9 cellular contexts compared by ENCODE assay signal in the genomic region with DNA sequence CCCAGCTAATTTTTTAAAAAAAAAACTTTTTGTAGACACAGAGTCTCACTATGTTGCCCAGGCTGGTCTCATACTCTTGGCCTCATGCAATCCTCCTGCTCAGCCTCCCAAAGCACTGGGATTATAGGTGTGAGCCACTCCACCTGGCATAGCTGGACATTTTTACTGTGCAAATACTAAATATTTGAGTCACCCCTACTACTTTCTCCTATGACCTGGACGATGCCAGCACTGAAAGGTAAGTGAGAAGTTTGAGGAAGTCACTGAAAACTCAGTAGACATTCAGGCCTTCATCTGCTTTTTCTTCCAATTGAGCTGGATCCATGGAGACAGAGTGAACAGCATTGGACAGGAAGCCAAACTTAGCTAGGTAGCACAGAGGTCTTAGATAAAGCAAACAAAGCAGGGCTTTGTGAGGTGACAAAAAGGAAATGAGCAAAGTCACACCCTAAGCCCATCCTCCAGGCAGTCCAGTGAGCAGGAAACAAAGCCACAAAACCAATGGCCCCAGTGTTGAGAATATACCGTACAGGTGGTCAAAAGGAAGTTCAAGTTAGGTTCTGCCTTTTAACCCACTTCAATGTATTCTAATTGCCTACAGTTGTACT.
A peak's percentile ranks its signal among the peaks of the same experiment; 100 is the strongest.
DNase-seq lines count a peak whose midpoint lies in the region; ATAC-seq, FAIRE-seq and TF ChIP-seq lines count a peak whose summit lies in the region.
"Had no signal": no experiment of that assay in that cellular context is flagged by ENCODE, and none has a peak within 500 bp of the region (broad histone marks: within the 10 kb centered on the region; RNA-seq: fewer than 3 reads in every experiment).

No MANE protein-coding gene starts in this region.

- ATAC-seq in GM18502 (IDR thresholded peaks at IDR 0.05; ENCODE audit: poor library complexity, unreplicated experiment) = peak; percentile 96
- ATAC-seq in GM21526 (IDR thresholded peaks at IDR 0.05; ENCODE audit: low FRiP score, unreplicated experiment) = peak; percentile 90
- ATAC-seq in HG03571 (IDR thresholded peaks at IDR 0.05; ENCODE audit: unreplicated experiment) = peak; percentile 98

- DNase-seq in bronchial epithelial cell (ENCODE audit: low read depth) (peak; percentile 29), NCI-H2107 treated with DMSO at 0.1 percent for 48 hours (lab: John Stamatoyannopoulos, UW; ENCODE audit: unreplicated experiment) (no peak), putamen (ENCODE audit: low spot score) (no peak), substantia nigra (lab: John Stamatoyannopoulos, UW) (no peak), lower leg skin (ENCODE audit: low spot score in 2 of 2) (no peak)

- H3K4me3 ChIP-seq in bronchial epithelial cell (ENCODE audit: low read depth, low read length) (no peak overlapping the region), lower leg skin (ENCODE audit: low read depth, poor library complexity, severe bottlenecking) (no peak overlapping the region)

- intact Hi-C loops in lower leg skin (cut with DNase I; ENCODE audit: low total_unique reads) = no loop called here

- H3K27ac ChIP-seq in substantia nigra (ENCODE audit: low read depth, low read length, poor library complexity, severe bottlenecking) = no peak overlapping the region

- H3K36me3 ChIP-seq in bronchial epithelial cell (ENCODE audit: control insufficient read depth, insufficient read depth, low read length) = no peaks in the 10 kb centered on the region

- no peaks in the 10 kb centered on the region for H3K27me3 ChIP-seq in bronchial epithelial cell (ENCODE audit: control insufficient read depth, insufficient read depth, low read length)

- no peak for TF ChIP-seq CTCF in bronchial epithelial cell (IDR thresholded peaks at IDR 0.05; ENCODE audit: insufficient read depth, low read length, severe bottlenecking)
- TF ChIP-seq CTCF in lower leg skin (IDR thresholded peaks at IDR 0.05) = no peak

- no peak for TF ChIP-seq POLR2A in lower leg skin (IDR thresholded peaks at IDR 0.05)

- WGBS in lower leg skin, 2 donors = 59 to 64% methylated on average over 2 of the region's 2 CpGs

- peak; percentile 68 for FAIRE-seq in bronchial epithelial cell (lab: Jason Lieb, UNC)
- FAIRE-seq: endometrium had no signal
